Comparison of ENCODE assay signal across 9 cellular contexts in the genomic region with DNA sequence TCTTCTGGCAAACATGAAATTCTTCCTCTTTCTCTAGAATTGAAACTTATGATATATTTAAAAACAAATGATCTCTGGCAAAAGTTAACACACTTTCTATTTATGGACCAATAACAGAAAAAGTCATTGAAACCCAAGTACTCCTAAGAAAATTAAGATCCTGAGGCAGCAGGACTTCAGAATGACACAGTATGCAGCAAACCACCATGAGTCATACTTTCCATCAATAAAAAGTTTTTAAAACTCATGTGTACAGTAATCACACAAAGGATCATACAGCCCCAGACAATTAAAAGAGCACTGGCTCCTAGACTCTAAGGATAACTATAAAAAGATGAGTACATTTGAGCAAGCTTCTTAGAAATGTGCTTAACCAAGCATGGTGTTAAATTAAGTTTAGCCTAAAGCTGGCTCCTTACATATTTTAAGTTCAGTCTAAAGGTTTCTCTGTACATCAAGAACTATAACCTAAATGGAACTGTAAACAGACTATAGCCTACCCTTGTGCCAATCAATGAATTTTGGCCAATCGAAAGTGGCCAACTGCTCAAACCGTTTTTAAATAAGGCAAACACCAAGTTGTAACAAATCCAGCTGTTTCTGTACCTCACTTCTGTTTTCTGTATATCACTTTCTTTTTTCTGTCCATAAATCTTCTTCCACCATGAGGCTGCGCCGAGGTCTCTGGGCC.
A peak's percentile ranks its signal among the peaks of the same experiment; 100 is the strongest.
DNase-seq lines count a peak whose midpoint lies in the region; ATAC-seq and TF ChIP-seq lines count a peak whose summit lies in the region.
"Had no signal": no experiment of that assay in that cellular context is flagged by ENCODE, and none has a peak within 500 bp of the region (broad histone marks: within the 10 kb centered on the region; RNA-seq: fewer than 3 reads in every experiment).

No MANE protein-coding gene starts in this region.

- H3K4me3 ChIP-seq in SJSA1 (no peak overlapping the region), fibroblast of pulmonary artery (replicated peaks; ENCODE audit: low read depth, low read length) (no peak overlapping the region)

- H3K36me3 ChIP-seq in SJSA1 = no peaks in the 10 kb centered on the region

- no peak overlapping the region for H3K27ac Mint-ChIP-seq in activated CD8-positive, alpha-beta T cell treated with anti-CD3 and anti-CD28 coated beads for 36 hours
- H3K27ac Mint-ChIP-seq in activated CD8-positive, alpha-beta T cell treated with anti-CD3 and anti-CD28 coated beads, Interleukin-2, amount 10 ng/mL, durations not matched to agents 7 days and 5 days = no peak overlapping the region
- peak overlapping the region; percentile 16 to 79 for H3K27ac Mint-ChIP-seq in stimulated activated naive CD8-positive, alpha-beta T cell treated with anti-CD3 and anti-CD28 coated beads, Interleukin-15, amount 100 ng/mL, for 72 hours

- no peaks in the 10 kb centered on the region for H3K9me3 ChIP-seq in SJSA1 (replicated peaks)

- TF ChIP-seq CTCF in activated CD8-positive, alpha-beta T cell treated with anti-CD3 and anti-CD28 coated beads for 36 hours (IDR thresholded peaks at IDR 0.05) = no peak
- TF ChIP-seq CTCF in fibroblast of pulmonary artery (IDR thresholded peaks at IDR 0.05; ENCODE audit: low read length, missing control alignments) = no peak

- peak overlapping the region; percentile 17; the same call in 1 of the 2 replicates for H3K27ac ChIP-seq in SJSA1

- CTCF ChIA-PET in activated CD8-positive, alpha-beta T cell treated with anti-CD3 and anti-CD28 coated beads for 36 hours (lab: Charles Lee) = no interaction called here
- CTCF ChIA-PET in activated CD8-positive, alpha-beta T cell treated with anti-CD3 and anti-CD28 coated beads, Interleukin-2, amount 10 ng/mL, durations not matched to agents 7 days and 5 days (lab: Charles Lee) = no interaction called here

- H3K4me3 Mint-ChIP-seq in activated CD8-positive, alpha-beta T cell treated with anti-CD3 and anti-CD28 coated beads for 36 hours = no peak overlapping the region
- H3K4me3 Mint-ChIP-seq in activated CD8-positive, alpha-beta T cell treated with anti-CD3 and anti-CD28 coated beads, Interleukin-2, amount 10 ng/mL, durations not matched to agents 7 days and 5 days = no peak overlapping the region
- no peak overlapping the region for H3K4me3 Mint-ChIP-seq in stimulated activated naive CD8-positive, alpha-beta T cell treated with anti-CD3 and anti-CD28 coated beads, Interleukin-15, amount 100 ng/mL, for 72 hours

- peak; percentile 53 for ATAC-seq in activated CD8-positive, alpha-beta T cell treated with anti-CD3 and anti-CD28 coated beads for 36 hours
- no peak for ATAC-seq in activated CD8-positive, alpha-beta T cell treated with anti-CD3 and anti-CD28 coated beads, Interleukin-2, amount 10 ng/mL, durations not matched to agents 7 days and 5 days
- ATAC-seq in stimulated activated naive CD8-positive, alpha-beta T cell treated with anti-CD3 and anti-CD28 coated beads, Interleukin-15, amount 100 ng/mL, for 72 hours = peak; percentile 59
- no peak for ATAC-seq in HG03196 (IDR thresholded peaks at IDR 0.05; ENCODE audit: unreplicated experiment)
- ATAC-seq in HG03175 (IDR thresholded peaks at IDR 0.05; ENCODE audit: unreplicated experiment) = no peak

- H3K27me3 Mint-ChIP-seq in activated CD8-positive, alpha-beta T cell treated with anti-CD3 and anti-CD28 coated beads for 36 hours = no peaks in the 10 kb centered on the region
- H3K27me3 Mint-ChIP-seq in activated CD8-positive, alpha-beta T cell treated with anti-CD3 and anti-CD28 coated beads, Interleukin-2, amount 10 ng/mL, durations not matched to agents 7 days and 5 days (ENCODE audit: low read depth) = no peaks in the 10 kb centered on the region
- H3K27me3 Mint-ChIP-seq in stimulated activated naive CD8-positive, alpha-beta T cell treated with anti-CD3 and anti-CD28 coated beads, Interleukin-15, amount 100 ng/mL, for 72 hours = no peaks in the 10 kb centered on the region

- POLR2A ChIA-PET in activated CD8-positive, alpha-beta T cell treated with anti-CD3 and anti-CD28 coated beads for 36 hours (lab: Charles Lee) = no interaction called here
- POLR2A ChIA-PET in activated CD8-positive, alpha-beta T cell treated with anti-CD3 and anti-CD28 coated beads, Interleukin-2, amount 10 ng/mL, durations not matched to agents 7 days and 5 days (lab: Charles Lee) = no interaction called here

- no peaks in the 10 kb centered on the region for H3K27me3 ChIP-seq in SJSA1 (replicated peaks)

- peaks cover 14% of the 10 kb centered on the region for H3K4me1 ChIP-seq in SJSA1 (replicated peaks)

- intact Hi-C loops in activated CD8-positive, alpha-beta T cell treated with anti-CD3 and anti-CD28 coated beads for 36 hours (cut with micrococcal nuclease) = no loop called here
- intact Hi-C loops in head of caudate nucleus (cut with DNase I) = no loop called here

- no peaks in the 10 kb centered on the region for H3K36me3 Mint-ChIP-seq in activated CD8-positive, alpha-beta T cell treated with anti-CD3 and anti-CD28 coated beads for 36 hours (ENCODE audit: low read depth)
- no peaks in the 10 kb centered on the region for H3K36me3 Mint-ChIP-seq in activated CD8-positive, alpha-beta T cell treated with anti-CD3 and anti-CD28 coated beads, Interleukin-2, amount 10 ng/mL, durations not matched to agents 7 days and 5 days (ENCODE audit: low read depth)

- H3K4me1 Mint-ChIP-seq in activated CD8-positive, alpha-beta T cell treated with anti-CD3 and anti-CD28 coated beads for 36 hours (ENCODE audit: low read depth) = peaks cover 7% of the 10 kb centered on the region
- no peaks in the 10 kb centered on the region for H3K4me1 Mint-ChIP-seq in activated CD8-positive, alpha-beta T cell treated with anti-CD3 and anti-CD28 coated beads, Interleukin-2, amount 10 ng/mL, durations not matched to agents 7 days and 5 days (ENCODE audit: low read depth)
- peaks cover 11% of the 10 kb centered on the region for H3K4me1 Mint-ChIP-seq in stimulated activated naive CD8-positive, alpha-beta T cell treated with anti-CD3 and anti-CD28 coated beads, Interleukin-15, amount 100 ng/mL, for 72 hours

- no peaks in the 10 kb centered on the region for H3K9me3 Mint-ChIP-seq in activated CD8-positive, alpha-beta T cell treated with anti-CD3 and anti-CD28 coated beads for 36 hours
- no peaks in the 10 kb centered on the region for H3K9me3 Mint-ChIP-seq in activated CD8-positive, alpha-beta T cell treated with anti-CD3 and anti-CD28 coated beads, Interleukin-2, amount 10 ng/mL, durations not matched to agents 7 days and 5 days (ENCODE audit: insufficient read depth)
- no peaks in the 10 kb centered on the region for H3K9me3 Mint-ChIP-seq in stimulated activated naive CD8-positive, alpha-beta T cell treated with anti-CD3 and anti-CD28 coated beads, Interleukin-15, amount 100 ng/mL, for 72 hours

- DNase-seq in activated CD8-positive, alpha-beta T cell treated with anti-CD3 and anti-CD28 coated beads for 36 hours = no peak
- no peak for DNase-seq in activated CD8-positive, alpha-beta T cell treated with anti-CD3 and anti-CD28 coated beads, Interleukin-2, amount 10 ng/mL, durations not matched to agents 7 days and 5 days
- DNase-seq in SJSA1 (ENCODE audit: low read depth in 1 of 2, low spot score in 2 of 2) (peak in 1 of 2 experiments; percentile 62), fibroblast of pulmonary artery (ENCODE audit: low read depth) (peak; percentile 69), head of caudate nucleus (no peak)
- no peak for DNase-seq in stimulated activated naive CD8-positive, alpha-beta T cell treated with anti-CD3 and anti-CD28 coated beads, Interleukin-15, amount 100 ng/mL, for 72 hours
- DNase-seq: nucleus accumbens had no signal

Comparison
In these comparisons a context has a peak if more than half of its experiments do, and no peak if none do; other contexts are left out.
1. ATAC-seq: peak in activated CD8-positive, alpha-beta T cell treated with anti-CD3 and anti-CD28 coated beads for 36 hours (single experiment) and stimulated activated naive CD8-positive, alpha-beta T cell treated with anti-CD3 and anti-CD28 coated beads, Interleukin-15, amount 100 ng/mL, for 72 hours (single experiment); none in activated CD8-positive, alpha-beta T cell treated with anti-CD3 and anti-CD28 coated beads, Interleukin-2, amount 10 ng/mL, durations not matched to agents 7 days and 5 days (single experiment), HG03196 (single experiment) and HG03175 (single experiment).
2. H3K27ac Mint-ChIP-seq: peak in stimulated activated naive CD8-positive, alpha-beta T cell treated with anti-CD3 and anti-CD28 coated beads, Interleukin-15, amount 100 ng/mL, for 72 hours (2 of 2); none in activated CD8-positive, alpha-beta T cell treated with anti-CD3 and anti-CD28 coated beads for 36 hours (single experiment) and activated CD8-positive, alpha-beta T cell treated with anti-CD3 and anti-CD28 coated beads, Interleukin-2, amount 10 ng/mL, durations not matched to agents 7 days and 5 days (single experiment).